16 cellular contexts compared by ENCODE assay signal in the genomic region with DNA sequence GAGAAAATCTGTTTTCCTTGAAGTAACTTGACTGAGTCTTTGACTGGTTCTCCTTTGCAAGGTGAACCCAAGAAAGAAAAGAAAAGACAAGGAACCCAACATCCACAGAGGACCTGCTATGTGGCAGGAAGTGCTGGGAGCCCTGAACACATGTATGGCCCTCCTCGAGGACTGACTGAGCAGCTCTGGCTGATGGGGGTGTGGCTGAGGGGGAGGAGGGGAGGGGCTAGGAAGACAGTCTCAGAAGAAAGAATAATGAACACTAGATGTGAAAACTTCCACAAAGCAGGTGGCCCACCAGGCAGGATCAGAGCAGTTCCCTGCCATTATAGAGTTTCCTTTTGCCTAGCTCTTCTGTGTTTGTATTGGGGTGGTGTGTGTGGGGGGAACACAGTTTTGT. TPM values are rescaled to one million over a fixed set of nuclear protein-coding genes. Genes with fewer than 3 reads are reported as not detected.
DNase-seq lines count a peak whose midpoint lies in the region; ATAC-seq and TF ChIP-seq lines count a peak whose summit lies in the region.
"Had no signal": no experiment of that assay in that cellular context is flagged by ENCODE, and none has a peak within 500 bp of the region (broad histone marks: within the 10 kb centered on the region; RNA-seq: fewer than 3 reads in every experiment).

No MANE protein-coding gene starts in this region.

- no peaks in the 10 kb centered on the region for H3K36me3 ChIP-seq in BLaER1

- no peaks in the 10 kb centered on the region for H3K36me3 Mint-ChIP-seq in CD4-positive, alpha-beta T cell (ENCODE audit: low read depth)
- H3K36me3 Mint-ChIP-seq in chondrocyte (ENCODE audit: low read depth) = no peaks in the 10 kb centered on the region
- H3K36me3 Mint-ChIP-seq: brain, immature natural killer cell had no signal

- no peaks in the 10 kb centered on the region for H3K9me3 Mint-ChIP-seq in CD4-positive, alpha-beta T cell
- H3K9me3 Mint-ChIP-seq in chondrocyte (ENCODE audit: low read depth) = peaks cover 5% of the 10 kb centered on the region
- H3K9me3 Mint-ChIP-seq: immature natural killer cell had no signal

- intact Hi-C loops in CD4-positive, alpha-beta T cell (cut with DNase I, micrococcal nuclease) = loop anchor here (5.0 kb wide), 3 partner anchors 92 to 538 kb away; no protein-coding TSS in a partner anchor
- intact Hi-C loops in left cardiac atrium (cut with DNase I) = loop anchor here (5.0 to 10.0 kb wide), 3 partner anchors 94 to 777 kb away; no protein-coding TSS in a partner anchor

- TF ChIP-seq CTCF in CD4-positive, alpha-beta T cell (IDR thresholded peaks at IDR 0.05) = no peak
- no peak for TF ChIP-seq CTCF in chondrocyte (IDR thresholded peaks at IDR 0.05)

- 0 out of 2 replicates have a peak overlapping the region, but pooled peaks have one; percentile 10 for H3K4me2 ChIP-seq in BLaER1

- ATAC-seq in CD4-positive, alpha-beta T cell (ENCODE audit: poor library complexity) = peak; percentile 71
- no peak for ATAC-seq in left cardiac atrium

- CTCF ChIA-PET in CD4-positive, alpha-beta T cell (lab: Charles Lee) = interaction anchor here (4.7 kb wide), 1 partner anchor 388 kb away, joined by 43 read pairs; no protein-coding TSS in a partner anchor

- no peak overlapping the region for H3K9ac ChIP-seq in BLaER1

- H3K9me3 ChIP-seq in BLaER1 = peaks cover 9% of the 10 kb centered on the region
- no peaks in the 10 kb centered on the region for H3K9me3 ChIP-seq in CD4-positive, alpha-beta T cell (ENCODE audit: control insufficient read depth, low read length)

- no peaks in the 10 kb centered on the region for H3K27me3 ChIP-seq in BLaER1
- H3K27me3 ChIP-seq in CD4-positive, alpha-beta T cell (ENCODE audit: control insufficient read depth, insufficient read depth, low read length) = no peaks in the 10 kb centered on the region

- no peak overlapping the region for H3K4me3 ChIP-seq in BLaER1

- no peak for DNase-seq in CD4-positive, alpha-beta T cell
- DNase-seq in NCI-H69 (lab: John Stamatoyannopoulos, UW) (peak; percentile 24), chondrocyte (ENCODE audit: low spot score) (peak; percentile 15), cerebellar nuclear complex (lab: John Stamatoyannopoulos, UW) (no peak), HK-2 (ENCODE audit: unreplicated experiment) (no peak), left cardiac atrium (no peak)
- DNase-seq: activated CD8-positive, alpha-beta memory T cell treated with anti-CD3 and anti-CD28 coated beads, Interleukin-2, amount 50 U/mL, for 4 hours; DMS79; HCEC 1CT; immature natural killer cell; NCI-H1436 treated with DMSO at 0.1 percent for 48 hours; NK-92 treated with Interleukin-12 subunit alpha and Interleukin-12 subunit beta, amount 100 ng/mL, for 24 hours; stimulated activated CD4-positive, alpha-beta T cell treated with anti-CD3 and anti-CD28 coated beads, Interleukin-4, amount 100 ng/mL, for 24 hours had no signal

- H3K27ac ChIP-seq in BLaER1 = no peak overlapping the region
- no peak overlapping the region for H3K27ac ChIP-seq in CD4-positive, alpha-beta T cell (ENCODE audit: low read depth, low read length)
- H3K27ac ChIP-seq: RWPE1 had no signal

- no peak overlapping the region for H3K4me3 Mint-ChIP-seq in CD4-positive, alpha-beta T cell
- H3K4me3 Mint-ChIP-seq in chondrocyte (ENCODE audit: unreplicated experiment) = no peak overlapping the region
- H3K4me3 Mint-ChIP-seq: brain, immature natural killer cell had no signal

- H4K20me1 ChIP-seq in BLaER1 = no peaks in the 10 kb centered on the region

- peaks cover 44% of the 10 kb centered on the region for H3K4me1 ChIP-seq in BLaER1

- POLR2A ChIA-PET in CD4-positive, alpha-beta T cell (lab: Charles Lee) = no interaction called here

- no peak overlapping the region for H3K27ac Mint-ChIP-seq in CD4-positive, alpha-beta T cell
- H3K27ac Mint-ChIP-seq in chondrocyte (ENCODE audit: unreplicated experiment) = no peak overlapping the region

- H3K27me3 Mint-ChIP-seq in CD4-positive, alpha-beta T cell = no peaks in the 10 kb centered on the region
- H3K27me3 Mint-ChIP-seq in chondrocyte (ENCODE audit: low read depth) = no peaks in the 10 kb centered on the region
- H3K27me3 Mint-ChIP-seq: brain had no signal

- H3K4me1 Mint-ChIP-seq in CD4-positive, alpha-beta T cell (ENCODE audit: low read depth) = peaks cover 7% of the 10 kb centered on the region
- H3K4me1 Mint-ChIP-seq in chondrocyte (ENCODE audit: low read depth) = peaks cover 6% of the 10 kb centered on the region
- H3K4me1 Mint-ChIP-seq: immature natural killer cell had no signal

RNA-seq across cellular contexts. Expression of a gene that starts 26.1 kb away (rescaled TPM):
- 10 to 100 TPM; 21.2 to 22.4 TPM for total RNA-seq in CD4-positive, alpha-beta T cell
- total RNA-seq in chondrocyte (48.6 to 55.0 TPM (median 50.1 TPM) in 3 replicates), left cardiac atrium (10 to 100 TPM; 83.8 to 88.6 TPM)

RNA-seq across cellular contexts. Expression of a gene that starts 44.1 kb away (rescaled TPM):
- total RNA-seq in CD4-positive, alpha-beta T cell = 1 to 10 TPM; 1.8 to 2.1 TPM
- total RNA-seq in chondrocyte (7.6 to 11.2 TPM (median 9.7 TPM) in 3 replicates), left cardiac atrium (1 to 10 TPM; 3.3 to 3.4 TPM)

Comparison
In these comparisons a context has a peak if more than half of its experiments do, and no peak if none do; other contexts are left out.
1. DNase-seq: peak in NCI-H69 (single experiment) and chondrocyte (single experiment); none in CD4-positive, alpha-beta T cell (0 of 10), cerebellar nuclear complex (0 of 2), HK-2 (single experiment) and left cardiac atrium (single experiment).